20 cellular contexts compared by ENCODE assay signal in genomic region chr3:197206913-197207312, GRCh38.
DNase-seq lines count a peak whose midpoint lies in the region; ATAC-seq, FAIRE-seq and TF ChIP-seq lines count a peak whose summit lies in the region.
"Had no signal": no experiment of that assay in that cellular context is flagged by ENCODE, and none has a peak within 500 bp of the region (broad histone marks: within the 10 kb centered on the region; RNA-seq: fewer than 3 reads in every experiment).

No MANE protein-coding gene starts in this region.

- H3K9ac ChIP-seq in H1 (replicated peaks in 1 of 4; ENCODE audit: extremely low read depth in 1 of 4, low read depth in 3 of 4, low read length in 3 of 4), result no peak overlapping the region
- H3K9ac ChIP-seq: BLaER1 treated with 17β-estradiol and CSF1 and Interleukin-3, amounts not matched to agents 10 nM and 100 nM had no signal

- peaks cover 0 to 19% (median 11%) of the 10 kb centered on the region in 4 experiments; a peak in 5 of 7 replicates for H3K4me1 ChIP-seq in H1 (replicated peaks in 1 of 4; ENCODE audit: control insufficient read depth in 3 of 4, insufficient read depth in 4 of 4, low read length in 3 of 4)

- H3K79me1 ChIP-seq in H1 (ENCODE audit: low read depth, low read length), result no peaks in the 10 kb centered on the region

- H3K4me3 Mint-ChIP-seq in activated T-cell treated with anti-CD3 and anti-CD28 coated beads, Interleukin-2, amount 50 U/mL, for 72 hours, result no peak overlapping the region
- H3K4me3 Mint-ChIP-seq: B cell; CD8-positive, alpha-beta T cell; HFFc6; IgD-negative memory B cell had no signal

- peaks cover 78% of the 10 kb centered on the region for H3K4me1 Mint-ChIP-seq in activated T-cell treated with anti-CD3 and anti-CD28 coated beads, Interleukin-2, amount 50 U/mL, for 72 hours (ENCODE audit: low read depth)

- DNase-seq in G401 (ENCODE audit: low spot score) (peak; percentile 54), GM18507 (ENCODE audit: extremely low spot score, insufficient read length, low read depth) (no peak), NCI-H526 (lab: John Stamatoyannopoulos, UW) (peak; percentile 52 to 76), H1 (ENCODE audit: low read depth in 1 of 2, low spot score in 2 of 2) (no peak), NCI-H2029 treated with DMSO at 0.1 percent for 48 hours (lab: John Stamatoyannopoulos, UW) (no peak), COR-L47 (lab: John Stamatoyannopoulos, UW) (no peak)
- no peak for DNase-seq in activated T-cell treated with anti-CD3 and anti-CD28 coated beads, Interleukin-2, amount 50 U/mL, for 72 hours
- DNase-seq: CD8-positive, alpha-beta T cell; DMS153; DMS79; GF-D8; GOT3; HCEC 1CT; HFFc6; Karpas-422; KBM-7 had no signal

- 82% methylated on average over 9 of the region's 9 CpGs; no CpG with 5 or more reads in 1 of the 2 experiments for WGBS in H1 (ENCODE audit: extremely low coverage in 1 of 2, insufficient coverage in 1 of 2, insufficient read length in 1 of 2, insufficient replicate concordance in 2 of 2, low coverage in 1 of 2, low lambda C conversion rate in 2 of 2, missing lambda C conversion rate in 1 of 2), 2 experiments

- peaks cover 0 to 10% of the 10 kb centered on the region in 2 donors for H3K36me3 Mint-ChIP-seq in activated T-cell treated with anti-CD3 and anti-CD28 coated beads, Interleukin-2, amount 50 U/mL, for 72 hours (ENCODE audit: insufficient read depth in 2 of 2)

- H3K4me3 ChIP-seq in H1 (ENCODE audit: extremely low read depth in 1 of 4, insufficient read depth in 2 of 4, low read depth in 3 of 4, low read length in 4 of 4), result no peak overlapping the region
- H3K4me3 ChIP-seq: BLaER1 treated with 17β-estradiol and CSF1 and Interleukin-3, amounts not matched to agents 10 nM and 100 nM had no signal

- H2BK5ac ChIP-seq in H1 (ENCODE audit: low read depth, low read length), result no peak overlapping the region

- no peaks in the 10 kb centered on the region for H3K23me2 ChIP-seq in H1 (ENCODE audit: low read depth, low read length)

- H2BK120ac ChIP-seq in H1 (replicated peaks; ENCODE audit: low read depth, low read length), result no peak overlapping the region

- H3K36me3 ChIP-seq in H1 (ENCODE audit: control insufficient read depth in 2 of 4, insufficient read depth in 4 of 4, low read length in 3 of 4), result no peaks in the 10 kb centered on the region

- in situ Hi-C loops in G401 (cut with HindIII; ENCODE audit: low sequenced_read_pairs), result no loop called here

- H2BK12ac ChIP-seq in H1 (ENCODE audit: low read depth, low read length), result no peak overlapping the region

- no peak overlapping the region for H3K56ac ChIP-seq in H1 (replicated peaks; ENCODE audit: insufficient read length, low read depth, low read length)

- no peak overlapping the region for H3K4me2 ChIP-seq in H1 (ENCODE audit: insufficient read depth in 1 of 2, low read depth in 2 of 2, low read length in 2 of 2)
- H3K4me2 ChIP-seq: BLaER1 treated with 17β-estradiol and CSF1 and Interleukin-3, amounts not matched to agents 10 nM and 100 nM had no signal

- H4K5ac ChIP-seq in H1 (ENCODE audit: insufficient read length, low read depth, low read length), result no peak overlapping the region

- POLR2A ChIA-PET in H1 (lab: Charles Lee; ENCODE audit: partially characterized antibody), result no interaction called here

- FAIRE-seq in GM18507 (lab: Jason Lieb, UNC) (peak; percentile 35), H1 (lab: Jason Lieb, UNC) (peak; percentile 62)
- FAIRE-seq: HTR-8/SVneo had no signal

- no peak overlapping the region for H4K8ac ChIP-seq in H1 (ENCODE audit: extremely low read depth, insufficient read depth, low read length)

- TF ChIP-seq EP300 in H1 (IDR thresholded peaks at IDR 0.05; ENCODE audit: borderline replicate concordance in 1 of 2, low read depth in 2 of 2, low read length in 2 of 2), result no peak

- CTCF ChIA-PET in H1 (lab: Charles Lee; ENCODE audit: partially characterized antibody), result no interaction called here

- no peaks in the 10 kb centered on the region for H3K27me3 ChIP-seq in H1 (replicated peaks in 1 of 4; ENCODE audit: control insufficient read depth in 3 of 4, extremely low read depth in 1 of 4, insufficient read depth in 3 of 4, low read length in 3 of 4)
- H3K27me3 ChIP-seq: BLaER1 treated with 17β-estradiol and CSF1 and Interleukin-3, amounts not matched to agents 10 nM and 100 nM had no signal

- H3K9me3 Mint-ChIP-seq in activated T-cell treated with anti-CD3 and anti-CD28 coated beads, Interleukin-2, amount 50 U/mL, for 72 hours, result peaks cover 0 to 3% of the 10 kb centered on the region in 2 donors
- H3K9me3 Mint-ChIP-seq: HFFc6 had no signal

- no peak for TF ChIP-seq CTCF in H1 (IDR thresholded peaks at IDR 0.05; ENCODE audit: control extremely low read depth in 1 of 3, insufficient read depth in 1 of 3, low read depth in 1 of 3, low read length in 3 of 3)

- TF ChIP-seq RAD21 in H1 (IDR thresholded peaks at IDR 0.05 in 1 of 2, conservative IDR thresholded peaks at IDR 0.05 in 1 of 2; ENCODE audit: low read depth in 2 of 2, low read length in 2 of 2), result no peak

- no peaks in the 10 kb centered on the region for H3K9me3 ChIP-seq in H1 (ENCODE audit: insufficient read depth in 2 of 2, low read depth in 1 of 2, low read length in 1 of 2)

- no peak overlapping the region for H3K27ac ChIP-seq in H1 (ENCODE audit: low read depth, low read length)
- H3K27ac ChIP-seq: BLaER1 treated with 17β-estradiol and CSF1 and Interleukin-3, amounts not matched to agents 10 nM and 100 nM had no signal

- no peak overlapping the region for H2BK15ac ChIP-seq in H1 (ENCODE audit: low read length)

- no peak overlapping the region for H3K4ac ChIP-seq in H1 (replicated peaks; ENCODE audit: insufficient read length, low read depth, low read length)

- no peaks in the 10 kb centered on the region for H3K27me3 Mint-ChIP-seq in activated T-cell treated with anti-CD3 and anti-CD28 coated beads, Interleukin-2, amount 50 U/mL, for 72 hours (ENCODE audit: low read depth)
- H3K27me3 Mint-ChIP-seq: B cell, IgD-negative memory B cell had no signal

- no peak for ATAC-seq in activated T-cell treated with anti-CD3 and anti-CD28 coated beads, Interleukin-2, amount 50 U/mL, for 72 hours (replicated peaks in 1 of 2)
- ATAC-seq: CD8-positive, alpha-beta T cell had no signal

- H2AFZ ChIP-seq in H1 (ENCODE audit: low read length), result no peak overlapping the region

- TF ChIP-seq POLR2A in H1 (IDR thresholded peaks at IDR 0.05; ENCODE audit: control extremely low read depth in 1 of 2, low read depth in 2 of 2, low read length in 2 of 2), result no peak

- no peak overlapping the region for H3K27ac Mint-ChIP-seq in activated T-cell treated with anti-CD3 and anti-CD28 coated beads, Interleukin-2, amount 50 U/mL, for 72 hours
- H3K27ac Mint-ChIP-seq: B cell; CD8-positive, alpha-beta T cell; HFFc6; IgD-negative memory B cell had no signal

- no peak overlapping the region for H2AK5ac ChIP-seq in H1 (ENCODE audit: low read depth, low read length)

- H4K91ac ChIP-seq in H1 (replicated peaks; ENCODE audit: insufficient read length, low read length), result no peak overlapping the region

- no peak overlapping the region for H2BK20ac ChIP-seq in H1 (ENCODE audit: low read length)

- peaks cover 0 to 88% of the 10 kb centered on the region in 2 experiments; a peak in 2 of 4 replicates for H3K79me2 ChIP-seq in H1 (ENCODE audit: control insufficient read depth in 1 of 2, insufficient read depth in 2 of 2, low read length in 2 of 2)

- peaks cover 4 to 7% of the 10 kb centered on the region in 2 experiments for H4K20me1 ChIP-seq in H1 (replicated peaks in 1 of 2; ENCODE audit: control insufficient read depth in 1 of 2, insufficient read depth in 2 of 2, low read length in 2 of 2)

- no peak overlapping the region for H3K18ac ChIP-seq in H1 (ENCODE audit: extremely low read depth, low read length)

- H3K14ac ChIP-seq in H1 (ENCODE audit: insufficient read length), result no peak overlapping the region

- H3K23ac ChIP-seq in H1 (ENCODE audit: insufficient read length), result no peak overlapping the region

TF ChIP-seq in H1, 55 proteins besides CTCF, POLR2A, EP300 and RAD21:
- TF ChIP-seq RFX5 (IDR thresholded peaks at IDR 0.05; ENCODE audit: borderline replicate concordance, low read depth, low read length) (no peak), CBX8 (IDR thresholded peaks at IDR 0.05; ENCODE audit: borderline replicate concordance, low read depth, low read length) (no peak), GTF2F1 (IDR thresholded peaks at IDR 0.05; ENCODE audit: borderline replicate concordance, low read depth, low read length) (no peak), TAF1 (IDR thresholded peaks at IDR 0.05; ENCODE audit: low read depth, low read length) (no peak), E2F6 (IDR thresholded peaks at IDR 0.05) (no peak), ASH2L (IDR thresholded peaks at IDR 0.05; ENCODE audit: low read length) (no peak)

Comparison
In these comparisons a context has a peak if more than half of its experiments do, and no peak if none do; other contexts are left out.
1. DNase-seq: peak in G401 (single experiment) and NCI-H526 (2 of 2); none in GM18507 (single experiment), H1 (0 of 2), NCI-H2029 treated with DMSO at 0.1 percent for 48 hours (single experiment), activated T-cell treated with anti-CD3 and anti-CD28 coated beads, Interleukin-2, amount 50 U/mL, for 72 hours (0 of 2) and COR-L47 (single experiment).